Comparison of ENCODE assay signal across 24 cellular contexts in the genomic region with DNA sequence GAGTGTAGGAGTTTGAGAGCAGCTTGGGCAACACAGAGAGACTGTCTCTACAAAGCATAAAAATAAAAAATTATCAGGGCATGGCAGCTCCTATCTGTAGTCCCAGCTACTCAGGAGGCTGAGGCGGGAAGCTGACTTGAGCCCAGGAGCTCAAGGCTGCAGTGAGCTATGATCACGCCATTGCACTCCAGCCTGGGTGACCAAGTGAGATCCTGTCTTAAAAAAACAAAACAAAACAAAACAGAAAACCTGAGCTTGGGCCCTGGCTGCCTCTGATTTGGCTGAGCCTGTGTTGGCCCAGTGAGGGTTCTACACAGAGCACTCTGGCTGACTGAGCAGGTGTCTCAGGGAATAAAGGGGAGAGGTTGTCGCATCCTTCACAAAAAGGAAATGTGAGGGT. TPM values are rescaled to one million over a fixed set of nuclear protein-coding genes. Genes with fewer than 3 reads are reported as not detected.
"Had no signal": no experiment of that assay in that cellular context is flagged by ENCODE, and none has a peak within 500 bp of the region (broad histone marks: within the 10 kb centered on the region; RNA-seq: fewer than 3 reads in every experiment).

No MANE protein-coding gene starts in this region.

- H3K9me3 ChIP-seq: SK-N-SH had no signal

- FAIRE-seq: HepG2 had no signal

- H3K9ac ChIP-seq: KMS-11, SK-N-SH had no signal

- H3K4me2 ChIP-seq: KMS-11, SK-N-SH had no signal

- DNase-seq: IMR-90, Kasumi-1, MM.1S, NCI-H1092 treated with DMSO at 0.1 percent for 48 hours, NCI-H1436, NCI-H187, NCI-H2029, NCI-H2081 treated with DMSO at 0.1 percent for 48 hours, NCI-H2171, NCI-H226, NCI-H446, NCI-H510A, NCI-H524 treated with DMSO at 0.1 percent for 48 hours, NCI-H69, NCI-H774, PC-3, SHP77, SK-N-SH had no signal

- ATAC-seq: HepG2, Panc1, PC-3 had no signal

- H3K27ac ChIP-seq: KMS-11, RWPE1 had no signal

RNA-seq across cellular contexts. Expression of gene SLC7A9, which starts 8.0 kb away (rescaled TPM):
- total RNA-seq: HT1080, IMR-90, M059J, PC-3 had no signal
- polyA plus RNA-seq: IMR-90, SK-N-SH had no signal
